23 cellular contexts compared by ENCODE assay signal in genomic region chr4:40187386-40187913, GRCh38. TPM values are rescaled to one million over a fixed set of nuclear protein-coding genes. Genes with fewer than 3 reads are reported as not detected.
DNase-seq lines count a peak whose midpoint lies in the region; ATAC-seq and TF ChIP-seq lines count a peak whose summit lies in the region.
"Had no signal": no experiment of that assay in that cellular context is flagged by ENCODE, and none has a peak within 500 bp of the region (broad histone marks: within the 10 kb centered on the region; RNA-seq: fewer than 3 reads in every experiment).

No MANE protein-coding gene starts in this region.

- peak overlapping the region; percentile 77 for H3K27ac Mint-ChIP-seq in activated CD4-positive, alpha-beta T cell treated with anti-CD3 and anti-CD28 coated beads, Interleukin-2, amount 10 ng/mL, durations not matched to agents 24 days and 14 days
- H3K27ac Mint-ChIP-seq in T-helper 17 cell, result no peak overlapping the region
- H3K27ac Mint-ChIP-seq: neural progenitor cell had no signal

- no peak for ATAC-seq in T-helper 17 cell
- no peak for ATAC-seq in foreskin keratinocyte
- no peak for ATAC-seq in GM21390 (IDR thresholded peaks at IDR 0.05; ENCODE audit: unreplicated experiment)
- ATAC-seq: A549, left lung had no signal

- H3K4me1 Mint-ChIP-seq in activated CD4-positive, alpha-beta T cell treated with anti-CD3 and anti-CD28 coated beads, Interleukin-2, amount 10 ng/mL, durations not matched to agents 24 days and 14 days, result peaks cover 57% of the 10 kb centered on the region
- peaks cover 31% of the 10 kb centered on the region for H3K4me1 Mint-ChIP-seq in T-helper 17 cell

- H3K4me2 ChIP-seq in DOHH2 (ENCODE audit: low read length), result peak overlapping the region; percentile 99
- H3K4me2 ChIP-seq: A549, neural progenitor cell, PC-9 had no signal

- H3K27ac ChIP-seq in DOHH2 (ENCODE audit: low read depth, low read length), result peak overlapping the region; percentile 100
- peak overlapping the region; percentile 97 for H3K27ac ChIP-seq in foreskin keratinocyte
- H3K27ac ChIP-seq: esophagus squamous epithelium, left lung, neural progenitor cell, PC-9, uterus had no signal

- no peaks in the 10 kb centered on the region for H4K20me1 ChIP-seq in DOHH2 (ENCODE audit: control insufficient read depth, insufficient read depth, low read depth, low read length)

- H3K4me3 Mint-ChIP-seq in activated CD4-positive, alpha-beta T cell treated with anti-CD3 and anti-CD28 coated beads, Interleukin-2, amount 10 ng/mL, durations not matched to agents 24 days and 14 days, result no peak overlapping the region
- H3K4me3 Mint-ChIP-seq in T-helper 17 cell, result peak overlapping the region; percentile 69
- H3K4me3 Mint-ChIP-seq: neural progenitor cell had no signal

- no peaks in the 10 kb centered on the region for H3K9me2 ChIP-seq in DOHH2 (replicated peaks; ENCODE audit: control insufficient read depth, low read length)

- H3K9me3 ChIP-seq in DOHH2 (ENCODE audit: control insufficient read depth, insufficient read depth, low read length) (no peaks in the 10 kb centered on the region), T-helper 17 cell (ENCODE audit: control insufficient read depth, low read length, poor library complexity, severe bottlenecking) (no peaks in the 10 kb centered on the region)
- H3K9me3 ChIP-seq: A549, esophagus squamous epithelium, left lung, prostate gland, uterus had no signal

- no peaks in the 10 kb centered on the region for H3K9me3 Mint-ChIP-seq in activated CD4-positive, alpha-beta T cell treated with anti-CD3 and anti-CD28 coated beads, Interleukin-2, amount 10 ng/mL, durations not matched to agents 24 days and 14 days
- H3K9me3 Mint-ChIP-seq: neural progenitor cell had no signal

- H3K36me3 Mint-ChIP-seq in activated CD4-positive, alpha-beta T cell treated with anti-CD3 and anti-CD28 coated beads, Interleukin-2, amount 10 ng/mL, durations not matched to agents 24 days and 14 days (ENCODE audit: low read depth), result peaks cover 7% of the 10 kb centered on the region
- H3K36me3 Mint-ChIP-seq in T-helper 17 cell (ENCODE audit: low read depth), result peaks cover 2% of the 10 kb centered on the region
- H3K36me3 Mint-ChIP-seq: neural progenitor cell had no signal

- TF ChIP-seq CTCF in DOHH2 (IDR thresholded peaks at IDR 0.05; ENCODE audit: low read depth, low read length, poor library complexity, severe bottlenecking), result no peak
- no peak for TF ChIP-seq CTCF in foreskin keratinocyte (conservative IDR thresholded peaks at IDR 0.05)

- peaks cover 70% of the 10 kb centered on the region for H3F3A ChIP-seq in DOHH2 (ENCODE audit: control insufficient read depth, insufficient read depth)

- peaks cover 61% of the 10 kb centered on the region for H3K79me2 ChIP-seq in DOHH2 (ENCODE audit: control insufficient read depth, low read length)

- H3K27me3 ChIP-seq in DOHH2 (ENCODE audit: control insufficient read depth, low read length) (no peaks in the 10 kb centered on the region), foreskin keratinocyte (no peaks in the 10 kb centered on the region)
- H3K27me3 ChIP-seq: esophagus squamous epithelium, left lung, neural progenitor cell, uterus had no signal

- H3K36me3 ChIP-seq in DOHH2 (ENCODE audit: control insufficient read depth, low read length), result no peaks in the 10 kb centered on the region
- H3K36me3 ChIP-seq: esophagus squamous epithelium, left lung, neural progenitor cell, prostate gland, uterus had no signal

- H3K27me3 Mint-ChIP-seq in activated CD4-positive, alpha-beta T cell treated with anti-CD3 and anti-CD28 coated beads, Interleukin-2, amount 10 ng/mL, durations not matched to agents 24 days and 14 days, result no peaks in the 10 kb centered on the region
- no peaks in the 10 kb centered on the region for H3K27me3 Mint-ChIP-seq in T-helper 17 cell

- intact Hi-C loops in activated CD4-positive, alpha-beta T cell treated with anti-CD3 and anti-CD28 coated beads, Interleukin-2, amount 10 ng/mL, durations not matched to agents 24 days and 14 days (cut with micrococcal nuclease), result loop anchor here (1.0 kb wide), 1 partner anchor 40 kb away; no protein-coding TSS in a partner anchor

- peak overlapping the region; percentile 76 for H3K4me3 ChIP-seq in DOHH2 (ENCODE audit: low read length)
- H3K4me3 ChIP-seq: A549, esophagus squamous epithelium, left lung, neural progenitor cell, PC-9, prostate gland, uterus had no signal

- H3K4me1 ChIP-seq in DOHH2 (ENCODE audit: control insufficient read depth, low read length) (peaks cover 96% of the 10 kb centered on the region), foreskin keratinocyte (peaks cover 48% of the 10 kb centered on the region)
- H3K4me1 ChIP-seq: uterus had no signal

- peak; percentile 51 for DNase-seq in activated CD4-positive, alpha-beta T cell treated with anti-CD3 and anti-CD28 coated beads, Interleukin-2, amount 10 ng/mL, durations not matched to agents 24 days and 14 days
- no peak for DNase-seq in activated CD4-positive, alpha-beta T cell treated with anti-CD3 and anti-CD28 coated beads for 1 hour
- DNase-seq in T-helper 17 cell (no peak), foreskin keratinocyte (no peak), superior temporal gyrus (ENCODE audit: extremely low spot score) (no peak), GM19238 (ENCODE audit: insufficient read length, low spot score) (no peak)
- DNase-seq: anterior cingulate cortex; C1 segment of cervical spinal cord; cerebellar nuclear complex; effector memory CD4-positive, alpha-beta T cell; esophagus squamous epithelium; left lung; NCI-H82; PC-9; stimulated activated CD4-positive, alpha-beta T cell treated with anti-CD3 and anti-CD28 coated beads, Interleukin-1b, Interleukin-23, amount 100 ng/mL, for 48 hours; T-helper 9 cell; uterus had no signal

RNA-seq across cellular contexts. Expression of gene RHOH, which starts 9.4 kb away (rescaled TPM):
- total RNA-seq in activated CD4-positive, alpha-beta T cell treated with anti-CD3 and anti-CD28 coated beads, Interleukin-2, amount 10 ng/mL, durations not matched to agents 24 days and 14 days, result 98.1 and 107 TPM in 2 replicates
- total RNA-seq in T-helper 17 cell (100 to 1,000 TPM; 439 to 459 TPM), foreskin keratinocyte (not detected in 2 replicates)
- polyA plus RNA-seq in foreskin keratinocyte, result not detected in 2 replicates
- total RNA-seq: PC-9, SK-MEL-5 had no signal

Comparison
In these comparisons a context has a peak if more than half of its experiments do, and no peak if none do; other contexts are left out.
1. RNA of gene RHOH, which starts 9.4 kb away (total RNA-seq): 439 to 459 TPM in T-helper 17 cell and 98.1 to 107 TPM in activated CD4-positive, alpha-beta T cell treated with anti-CD3 and anti-CD28 coated beads, Interleukin-2, amount 10 ng/mL, durations not matched to agents 24 days and 14 days; not detected in foreskin keratinocyte; every median in the first group is over 10 times any median in the second.